14 cellular contexts compared by ENCODE assay signal in genomic region chr2:121338281-121338680, GRCh38. TPM values are rescaled to one million over a fixed set of nuclear protein-coding genes. Genes with fewer than 3 reads are reported as not detected.
A peak's percentile ranks its signal among the peaks of the same experiment; 100 is the strongest.
DNase-seq lines count a peak whose midpoint lies in the region; ATAC-seq, FAIRE-seq and TF ChIP-seq lines count a peak whose summit lies in the region.
"Had no signal": no experiment of that assay in that cellular context is flagged by ENCODE, and none has a peak within 500 bp of the region (broad histone marks: within the 10 kb centered on the region; RNA-seq: fewer than 3 reads in every experiment).

No MANE protein-coding gene starts in this region.

- H2AK5ac ChIP-seq in neuronal stem cell (ENCODE audit: low read depth, low read length), result no peak overlapping the region

- peak overlapping the region; percentile 66 for H2BK5ac ChIP-seq in neuronal stem cell (ENCODE audit: low read length)

- no peak overlapping the region for H4K91ac ChIP-seq in neuronal stem cell (ENCODE audit: low read depth, low read length, poor library complexity)

- H2BK120ac ChIP-seq in neuronal stem cell (ENCODE audit: low read depth, low read length), result no peak overlapping the region

- no peaks in the 10 kb centered on the region for H3K27me3 Mint-ChIP-seq in activated T-cell treated with anti-CD3 and anti-CD28 coated beads, Interleukin-2, amount 50 U/mL, for 24 hours
- no peaks in the 10 kb centered on the region for H3K27me3 Mint-ChIP-seq in activated T-cell treated with anti-CD3 and anti-CD28 coated beads, Interleukin-2, amount 50 U/mL, for 72 hours (ENCODE audit: low read depth)

- H3K36me3 ChIP-seq in neuronal stem cell (replicated peaks in 1 of 2; ENCODE audit: control insufficient read depth in 2 of 2, insufficient read depth in 2 of 2, low read length in 2 of 2) (peaks cover 10 to 62% of the 10 kb centered on the region in 2 donors), transverse colon (peaks cover 0 to 12% (median 6%) of the 10 kb centered on the region in 4 donors)

- H3K79me1 ChIP-seq in neuronal stem cell (ENCODE audit: low read depth, low read length), result no peaks in the 10 kb centered on the region

- H3K4me1 Mint-ChIP-seq in activated T-cell treated with anti-CD3 and anti-CD28 coated beads, Interleukin-2, amount 50 U/mL, for 24 hours (ENCODE audit: low read depth), result no peaks in the 10 kb centered on the region
- no peaks in the 10 kb centered on the region for H3K4me1 Mint-ChIP-seq in activated T-cell treated with anti-CD3 and anti-CD28 coated beads, Interleukin-2, amount 50 U/mL, for 72 hours (ENCODE audit: low read depth)

- in situ Hi-C loops in transverse colon (cut with MboI; ENCODE audit: low pct_ligation_motif_present in 1 of 4, low pct_unique_long_range_greater_than_20kb in 1 of 4, low sequenced_read_pairs in 3 of 4), result no loop called here

- H3K4me2 ChIP-seq in neuronal stem cell (ENCODE audit: insufficient read depth, low read length, poor library complexity, severe bottlenecking), result no peak overlapping the region

- FAIRE-seq in GM19239 (lab: Jason Lieb, UNC), result no peak

- H2BK15ac ChIP-seq in neuronal stem cell (ENCODE audit: low read length), result no peak overlapping the region

- H3K18ac ChIP-seq in neuronal stem cell (ENCODE audit: low read length), result no peak overlapping the region

- peak overlapping the region; percentile 50 for H3K27ac Mint-ChIP-seq in activated T-cell treated with anti-CD3 and anti-CD28 coated beads, Interleukin-2, amount 50 U/mL, for 24 hours
- H3K27ac Mint-ChIP-seq in activated T-cell treated with anti-CD3 and anti-CD28 coated beads, Interleukin-2, amount 50 U/mL, for 72 hours, result no peak overlapping the region

- peak overlapping the region; percentile 78 for H3K9ac ChIP-seq in neuronal stem cell (ENCODE audit: low read depth, low read length, poor library complexity)

- peaks cover 0 to 5% of the 10 kb centered on the region in 2 donors for H3K4me1 ChIP-seq in neuronal stem cell (ENCODE audit: control insufficient read depth in 2 of 2, insufficient read depth in 1 of 2, low read depth in 1 of 2, low read length in 2 of 2)
- peaks cover 0 to 11% (median 2%) of the 10 kb centered on the region in 4 donors for H3K4me1 ChIP-seq in transverse colon

- no CpG with 5 or more reads among the region's 20 CpGs for WGBS in neuronal stem cell (ENCODE audit: extremely low coverage in 2 of 2, insufficient read length in 2 of 2, insufficient replicate concordance in 1 of 2), 2 donors
- 93% methylated on average over 18 of the region's 20 CpGs; no CpG with 5 or more reads in 1 of the 2 donors for WGBS in transverse colon (ENCODE audit: low coverage in 1 of 2), 2 donors

- TF ChIP-seq POLR2A in transverse colon (IDR thresholded peaks at IDR 0.05), result no peak

- H2AFZ ChIP-seq in neuronal stem cell (ENCODE audit: low read length), result no peak overlapping the region

- TF ChIP-seq CTCF in transverse colon (IDR thresholded peaks at IDR 0.05), result no peak

- H3K23ac ChIP-seq in neuronal stem cell (ENCODE audit: low read depth, low read length, poor library complexity), result no peak overlapping the region

- no peak for DNase-seq in activated T-cell treated with anti-CD3 and anti-CD28 coated beads, Interleukin-2, amount 50 U/mL, for 24 hours
- DNase-seq in activated T-cell treated with anti-CD3 and anti-CD28 coated beads, Interleukin-2, amount 50 U/mL, for 72 hours, result no peak
- DNase-seq in NCI-H69 (lab: John Stamatoyannopoulos, UW) (peak; percentile 2), ecto neural progenitor cell (ENCODE audit: low spot score) (peak; percentile 60), neuronal stem cell (ENCODE audit: low spot score) (no peak), GM19239 (ENCODE audit: insufficient read length, low spot score) (no peak), transverse colon (no peak), DMS114 treated with DMSO at 0.1 percent for 48 hours (lab: John Stamatoyannopoulos, UW; ENCODE audit: unreplicated experiment) (no peak)
- DNase-seq: Caco-2, GF-D8, NCI-H1436, NCI-H2081, NCI-H524 treated with DMSO at 0.1 percent for 48 hours had no signal

- H3K36me3 Mint-ChIP-seq in activated T-cell treated with anti-CD3 and anti-CD28 coated beads, Interleukin-2, amount 50 U/mL, for 24 hours (ENCODE audit: low read depth), result peaks cover 59% of the 10 kb centered on the region
- H3K36me3 Mint-ChIP-seq in activated T-cell treated with anti-CD3 and anti-CD28 coated beads, Interleukin-2, amount 50 U/mL, for 72 hours (ENCODE audit: insufficient read depth in 2 of 2), result peaks cover 12 to 13% of the 10 kb centered on the region in 2 donors

- no peak overlapping the region for H3K4ac ChIP-seq in neuronal stem cell (ENCODE audit: low read length)

- no peaks in the 10 kb centered on the region for H3K9me3 Mint-ChIP-seq in activated T-cell treated with anti-CD3 and anti-CD28 coated beads, Interleukin-2, amount 50 U/mL, for 24 hours
- no peaks in the 10 kb centered on the region for H3K9me3 Mint-ChIP-seq in activated T-cell treated with anti-CD3 and anti-CD28 coated beads, Interleukin-2, amount 50 U/mL, for 72 hours

- intact Hi-C loops in transverse colon (cut with DNase I; ENCODE audit: low total_unique reads), result no loop called here

- no peak overlapping the region for H3K14ac ChIP-seq in neuronal stem cell (ENCODE audit: low read length)

- no peak overlapping the region for H3K4me3 Mint-ChIP-seq in activated T-cell treated with anti-CD3 and anti-CD28 coated beads, Interleukin-2, amount 50 U/mL, for 24 hours
- no peak overlapping the region for H3K4me3 Mint-ChIP-seq in activated T-cell treated with anti-CD3 and anti-CD28 coated beads, Interleukin-2, amount 50 U/mL, for 72 hours

- TF ChIP-seq EP300 in transverse colon (IDR thresholded peaks at IDR 0.05; ENCODE audit: low read depth), result no peak

- H3K4me3 ChIP-seq in neuronal stem cell (ENCODE audit: low read length in 2 of 2) (no peak overlapping the region), transverse colon (no peak overlapping the region)

- H3K27me3 ChIP-seq in neuronal stem cell (ENCODE audit: control insufficient read depth in 3 of 3, insufficient read depth in 3 of 3, low read depth in 1 of 3, low read length in 3 of 3) (no peaks in the 10 kb centered on the region), transverse colon (no peaks in the 10 kb centered on the region)

- no peak for ATAC-seq in activated T-cell treated with anti-CD3 and anti-CD28 coated beads, Interleukin-2, amount 50 U/mL, for 72 hours (replicated peaks in 1 of 2)

- H3K27ac ChIP-seq in neuronal stem cell (replicated peaks; ENCODE audit: low read length), result no peak overlapping the region
- H3K27ac ChIP-seq in transverse colon, result no peak overlapping the region
- H3K27ac ChIP-seq: C4-2B had no signal

- no peak overlapping the region for H2BK12ac ChIP-seq in neuronal stem cell (ENCODE audit: low read length)

- no peaks in the 10 kb centered on the region for H3K9me3 ChIP-seq in neuronal stem cell (replicated peaks in 1 of 2; ENCODE audit: control insufficient read depth in 2 of 2, insufficient read depth in 1 of 2, low read depth in 1 of 2, low read length in 2 of 2)
- H3K9me3 ChIP-seq in transverse colon, result no peaks in the 10 kb centered on the region
- H3K9me3 ChIP-seq: Caco-2 had no signal

- H4K8ac ChIP-seq in neuronal stem cell (ENCODE audit: low read depth, low read length), result no peak overlapping the region

RNA-seq across cellular contexts. Expression of gene TFCP2L1, which starts 53.3 kb away (rescaled TPM):
- under 1 TPM; 0.10 to 0.16 TPM for total RNA-seq in activated T-cell treated with anti-CD3 and anti-CD28 coated beads, Interleukin-2, amount 50 U/mL, for 72 hours
- 0.01 TPM for polyA plus RNA-seq in neuronal stem cell (2013, experiment 1 of 2)
- 0.03 TPM for polyA plus RNA-seq in neuronal stem cell (2013, experiment 2 of 2)
- 100 to 1,000 TPM in 3 of 4 donors, 10 to 100 TPM in 1; 52.7 to 167 (median 146) TPM for total RNA-seq in transverse colon

Comparison
In these comparisons a context has a peak if more than half of its experiments do, and no peak if none do; other contexts are left out.
1. DNase-seq: peak in NCI-H69 (single experiment) and ecto neural progenitor cell (single experiment); none in activated T-cell treated with anti-CD3 and anti-CD28 coated beads, Interleukin-2, amount 50 U/mL, for 24 hours (single experiment), activated T-cell treated with anti-CD3 and anti-CD28 coated beads, Interleukin-2, amount 50 U/mL, for 72 hours (0 of 2), neuronal stem cell (single experiment), GM19239 (single experiment), transverse colon (single experiment) and DMS114 treated with DMSO at 0.1 percent for 48 hours (single experiment).
2. RNA of gene TFCP2L1, which starts 53.3 kb away (total RNA-seq): 52.7 to 167 TPM in transverse colon; 0.10 to 0.16 TPM in activated T-cell treated with anti-CD3 and anti-CD28 coated beads, Interleukin-2, amount 50 U/mL, for 72 hours; every median in the first group is over 10 times any median in the second.